Comparison of ENCODE assay signal across 1 cellular context in genomic region chr20:37431786-37432185, GRCh38.
A peak's percentile ranks its signal among the peaks of the same experiment; 100 is the strongest.
TF ChIP-seq lines count a peak whose summit lies in the region.

No MANE protein-coding gene starts in this region.

TF ChIP-seq in HepG2, 621 proteins besides CTCF, POLR2A, EP300 and RAD21:
- TF ChIP-seq ETV6 (CRISPR knock-in tag; conservative IDR thresholded peaks at IDR 0.05) (no peak), ZNF773 (CRISPR knock-in tag; IDR thresholded peaks at IDR 0.05; ENCODE audit: borderline replicate concordance) (0 out of 2 replicates have a peak, but pooled peaks have one; percentile 47), USF2 (IDR thresholded peaks at IDR 0.05; ENCODE audit: low read depth, low read length) (no peak), USF2 (CRISPR knock-in tag; IDR thresholded peaks at IDR 0.05; ENCODE audit: borderline replicate concordance) (no peak), ZNF343 (CRISPR knock-in tag; IDR thresholded peaks at IDR 0.05) (no peak), MEIS2 (CRISPR knock-in tag; IDR thresholded peaks at IDR 0.05) (peak; percentile 25; the same call in 1 of the 2 replicates), DPF2 (CRISPR knock-in tag; IDR thresholded peaks at IDR 0.05; ENCODE audit: borderline replicate concordance, low read depth) (no peak), ZNF337 (CRISPR knock-in tag; IDR thresholded peaks at IDR 0.05; ENCODE audit: borderline replicate concordance, low read depth) (no peak), SAP130 (CRISPR knock-in tag; IDR thresholded peaks at IDR 0.05; ENCODE audit: low read depth) (no peak), MYNN (CRISPR knock-in tag; IDR thresholded peaks at IDR 0.05; ENCODE audit: low read depth) (no peak)
